ENCODE assay signal across 1 cellular context in the genomic region with DNA sequence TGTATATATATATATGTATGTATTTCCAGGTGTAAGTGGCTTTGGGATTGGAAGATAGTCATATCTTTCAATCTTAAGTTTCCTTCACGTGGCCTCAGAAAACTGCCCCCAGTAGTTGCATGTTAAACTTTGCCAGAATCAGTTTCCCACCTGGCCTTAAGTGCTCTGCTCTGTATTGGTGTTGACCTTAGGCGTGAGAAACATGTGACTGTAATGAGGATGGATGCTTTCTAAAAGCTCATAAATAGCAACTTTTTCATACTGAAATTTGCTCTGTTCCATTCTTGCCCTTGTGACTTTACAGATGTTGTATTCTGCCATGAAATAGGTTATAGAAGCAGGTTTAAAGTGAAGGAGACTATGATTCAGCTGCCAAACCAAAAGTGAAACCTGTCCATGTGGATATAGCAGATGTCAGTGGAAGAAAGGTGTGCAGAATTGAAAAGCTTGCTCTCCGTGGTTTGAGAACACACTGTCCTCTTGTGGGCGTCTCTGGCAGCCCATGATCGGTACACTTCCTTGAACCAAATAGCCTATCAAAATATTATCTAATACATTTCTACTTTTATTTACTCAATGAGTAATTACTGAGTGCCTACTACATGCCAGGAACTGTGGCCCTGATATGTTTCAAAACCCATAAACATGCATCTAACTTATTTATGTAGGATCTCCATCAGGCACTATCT.
TF ChIP-seq lines count a peak whose summit lies in the region.

No MANE protein-coding gene starts in this region.

TF ChIP-seq in K562, 482 proteins besides CTCF, POLR2A, EP300 and RAD21:
- TF ChIP-seq CBX2 (IDR thresholded peaks at IDR 0.05; ENCODE audit: insufficient read depth, low read length, poor library complexity, severe bottlenecking) (no peak), TBL1XR1 (IDR thresholded peaks at IDR 0.05; ENCODE audit: low read length in 2 of 2) (no peak), ZFP36 (IDR thresholded peaks at IDR 0.05; ENCODE audit: low read depth, low read length, partially characterized antibody) (no peak), ZNF444 (CRISPR knock-in tag; IDR thresholded peaks at IDR 0.05) (no peak), ZNF175 (CRISPR knock-in tag; IDR thresholded peaks at IDR 0.05; ENCODE audit: low read depth) (no peak), ZNF695 (CRISPR knock-in tag; IDR thresholded peaks at IDR 0.05) (no peak), ZZZ3 (IDR thresholded peaks at IDR 0.05) (no peak), DACH1 (IDR thresholded peaks at IDR 0.05; ENCODE audit: partially characterized antibody) (no peak), ARHGAP35 (IDR thresholded peaks at IDR 0.05; ENCODE audit: partially characterized antibody) (no peak), ZNF75A (CRISPR knock-in tag; IDR thresholded peaks at IDR 0.05) (no peak), SMARCA5 (IDR thresholded peaks at IDR 0.05) (no peak), CHD4 (IDR thresholded peaks at IDR 0.05; ENCODE audit: insufficient read depth, insufficient replicate concordance, low read depth, low read length, poor library complexity, severe bottlenecking) (no peak), SMARCB1 (IDR thresholded peaks at IDR 0.05; ENCODE audit: insufficient read length, low read depth) (no peak), U2AF2 (optimal IDR thresholded peaks at IDR 0.05; ENCODE audit: low read depth, low read length) (no peak), ZNF551 (CRISPR knock-in tag; IDR thresholded peaks at IDR 0.05) (no peak)
- TF ChIP-seq, protein P1, sequence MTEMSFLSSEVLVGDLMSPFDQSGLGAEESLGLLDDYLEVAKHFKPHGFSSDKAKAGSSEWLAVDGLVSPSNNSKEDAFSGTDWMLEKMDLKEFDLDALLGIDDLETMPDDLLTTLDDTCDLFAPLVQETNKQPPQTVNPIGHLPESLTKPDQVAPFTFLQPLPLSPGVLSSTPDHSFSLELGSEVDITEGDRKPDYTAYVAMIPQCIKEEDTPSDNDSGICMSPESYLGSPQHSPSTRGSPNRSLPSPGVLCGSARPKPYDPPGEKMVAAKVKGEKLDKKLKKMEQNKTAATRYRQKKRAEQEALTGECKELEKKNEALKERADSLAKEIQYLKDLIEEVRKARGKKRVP (CRISPR knock-in tag; IDR thresholded peaks at IDR 0.05): no peak
- TF ChIP-seq, protein P2, sequence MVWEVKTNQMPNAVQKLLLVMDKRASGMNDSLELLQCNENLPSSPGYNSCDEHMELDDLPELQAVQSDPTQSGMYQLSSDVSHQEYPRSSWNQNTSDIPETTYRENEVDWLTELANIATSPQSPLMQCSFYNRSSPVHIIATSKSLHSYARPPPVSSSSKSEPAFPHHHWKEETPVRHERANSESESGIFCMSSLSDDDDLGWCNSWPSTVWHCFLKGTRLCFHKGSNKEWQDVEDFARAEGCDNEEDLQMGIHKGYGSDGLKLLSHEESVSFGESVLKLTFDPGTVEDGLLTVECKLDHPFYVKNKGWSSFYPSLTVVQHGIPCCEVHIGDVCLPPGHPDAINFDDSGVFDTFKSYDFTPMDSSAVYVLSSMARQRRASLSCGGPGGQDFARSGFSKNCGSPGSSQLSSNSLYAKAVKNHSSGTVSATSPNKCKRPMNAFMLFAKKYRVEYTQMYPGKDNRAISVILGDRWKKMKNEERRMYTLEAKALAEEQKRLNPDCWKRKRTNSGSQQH (CRISPR knock-in tag; IDR thresholded peaks at IDR 0.05): no peak
- TF ChIP-seq, protein P3, sequence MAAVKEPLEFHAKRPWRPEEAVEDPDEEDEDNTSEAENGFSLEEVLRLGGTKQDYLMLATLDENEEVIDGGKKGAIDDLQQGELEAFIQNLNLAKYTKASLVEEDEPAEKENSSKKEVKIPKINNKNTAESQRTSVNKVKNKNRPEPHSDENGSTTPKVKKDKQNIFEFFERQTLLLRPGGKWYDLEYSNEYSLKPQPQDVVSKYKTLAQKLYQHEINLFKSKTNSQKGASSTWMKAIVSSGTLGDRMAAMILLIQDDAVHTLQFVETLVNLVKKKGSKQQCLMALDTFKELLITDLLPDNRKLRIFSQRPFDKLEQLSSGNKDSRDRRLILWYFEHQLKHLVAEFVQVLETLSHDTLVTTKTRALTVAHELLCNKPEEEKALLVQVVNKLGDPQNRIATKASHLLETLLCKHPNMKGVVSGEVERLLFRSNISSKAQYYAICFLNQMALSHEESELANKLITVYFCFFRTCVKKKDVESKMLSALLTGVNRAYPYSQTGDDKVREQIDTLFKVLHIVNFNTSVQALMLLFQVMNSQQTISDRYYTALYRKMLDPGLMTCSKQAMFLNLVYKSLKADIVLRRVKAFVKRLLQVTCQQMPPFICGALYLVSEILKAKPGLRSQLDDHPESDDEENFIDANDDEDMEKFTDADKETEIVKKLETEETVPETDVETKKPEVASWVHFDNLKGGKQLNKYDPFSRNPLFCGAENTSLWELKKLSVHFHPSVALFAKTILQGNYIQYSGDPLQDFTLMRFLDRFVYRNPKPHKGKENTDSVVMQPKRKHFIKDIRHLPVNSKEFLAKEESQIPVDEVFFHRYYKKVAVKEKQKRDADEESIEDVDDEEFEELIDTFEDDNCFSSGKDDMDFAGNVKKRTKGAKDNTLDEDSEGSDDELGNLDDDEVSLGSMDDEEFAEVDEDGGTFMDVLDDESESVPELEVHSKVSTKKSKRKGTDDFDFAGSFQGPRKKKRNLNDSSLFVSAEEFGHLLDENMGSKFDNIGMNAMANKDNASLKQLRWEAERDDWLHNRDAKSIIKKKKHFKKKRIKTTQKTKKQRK (IDR thresholded peaks at IDR 0.05; ENCODE audit: borderline replicate concordance, low read depth, low read length): no peak
TF ChIP-seq in K562: peak in this region for 0.
